Comparison of ENCODE assay signal across 8 cellular contexts in genomic region chr20:44080646-44081267, GRCh38.
DNase-seq lines count a peak whose midpoint lies in the region; ATAC-seq, FAIRE-seq and TF ChIP-seq lines count a peak whose summit lies in the region.

No MANE protein-coding gene starts in this region.

- H3K9me3 ChIP-seq in WERI-Rb-1 (ENCODE audit: severe bottlenecking) (no peaks in the 10 kb centered on the region), mammary epithelial cell (replicated peaks; ENCODE audit: insufficient read depth, low read length) (no peaks in the 10 kb centered on the region), kidney (ENCODE audit: control insufficient read depth in 1 of 2, low read length in 2 of 2) (no peaks in the 10 kb centered on the region)

- no peaks in the 10 kb centered on the region for H4K20me1 ChIP-seq in mammary epithelial cell (ENCODE audit: insufficient read depth, low read length)

- TF ChIP-seq CTCF in GM10248 (IDR thresholded peaks at IDR 0.05; ENCODE audit: control extremely low read depth, extremely low read depth, low read depth, missing control alignments) (peak; percentile 95), WERI-Rb-1 (IDR thresholded peaks at IDR 0.05; ENCODE audit: low read depth, low read length) (peak; percentile 90), mammary epithelial cell (conservative IDR thresholded peaks at IDR 0.05 in 1 of 2, IDR thresholded peaks at IDR 0.05 in 1 of 2; ENCODE audit: extremely low read depth in 1 of 2, insufficient read depth in 1 of 2, low read depth in 1 of 2, low read length in 2 of 2) (peak; percentile 92 to 100), kidney (IDR thresholded peaks at IDR 0.05; ENCODE audit: borderline replicate concordance, extremely low read depth, insufficient read depth) (peak; percentile 99)

- no peak overlapping the region for H3K27ac ChIP-seq in WERI-Rb-1
- H3K27ac ChIP-seq in mammary epithelial cell (ENCODE audit: insufficient read depth, low read depth, low read length) = no peak overlapping the region
- H3K27ac ChIP-seq in kidney (ENCODE audit: low read depth in 2 of 2, low read length in 2 of 2) = no peak overlapping the region

- peak; percentile 86 for DNase-seq in GM10248 (ENCODE audit: extremely low spot score)
- DNase-seq in NCI-H2107 treated with DMSO at 0.1 percent for 48 hours (lab: John Stamatoyannopoulos, UW; ENCODE audit: unreplicated experiment) = peak; percentile 64
- DNase-seq in WERI-Rb-1 = peak; percentile 67
- peak; percentile 57 for DNase-seq in mammary epithelial cell
- peak; percentile 66 for DNase-seq in kidney
- peak; percentile 71 for DNase-seq in stimulated activated CD4-positive, alpha-beta T cell treated with anti-CD3 and anti-CD28 coated beads, Interleukin-2, amount 100 ng/mL, for 4 hours (ENCODE audit: low read depth)

- dilution Hi-C loops in mammary epithelial cell (cut with HindIII; ENCODE audit: low sequenced_read_pairs) = loop anchor here (5.0 to 25.0 kb wide), 2 partner anchors 38 to 318 kb away; no protein-coding TSS in a partner anchor

- in situ Hi-C loops in mammary epithelial cell (cut with MboI; ENCODE audit: low sequenced_read_pairs in 2 of 2) = loop anchor here (5.0 to 25.0 kb wide), 4 partner anchors 236 to 636 kb away; no protein-coding TSS in a partner anchor

- H3K4me3 ChIP-seq in WERI-Rb-1 (ENCODE audit: low read depth, low read length) = no peak overlapping the region
- no peak overlapping the region for H3K4me3 ChIP-seq in mammary epithelial cell (replicated peaks in 1 of 3; ENCODE audit: insufficient read depth in 1 of 3, low read depth in 2 of 3, low read length in 3 of 3)
- H3K4me3 ChIP-seq in kidney (ENCODE audit: low read length in 2 of 2) = no peak overlapping the region

- intact Hi-C loops in mammary epithelial cell (cut with micrococcal nuclease) (loop anchor here (1.0 to 5.0 kb wide), 5 partner anchors 143 to 631 kb away; no protein-coding TSS in a partner anchor), kidney (cut with DNase I) (no loop called here)

- no peaks in the 10 kb centered on the region for H3K27me3 ChIP-seq in WERI-Rb-1 (ENCODE audit: insufficient read depth, low read depth, severe bottlenecking)
- no peaks in the 10 kb centered on the region for H3K27me3 ChIP-seq in mammary epithelial cell (ENCODE audit: insufficient read depth, low read length)

- no peak overlapping the region for H3K4me2 ChIP-seq in mammary epithelial cell (ENCODE audit: insufficient read depth, low read depth, low read length)

- POLR2A ChIA-PET in GM10248 (lab: Yijun Ruan, JAX) = no interaction called here

- WGBS in mammary epithelial cell (ENCODE audit: low coverage, missing lambda C conversion rate) = 22% methylated on average over 8 of the region's 8 CpGs

- no peak overlapping the region for H2AFZ ChIP-seq in mammary epithelial cell (ENCODE audit: low read depth, low read length)

- peaks cover 8% of the 10 kb centered on the region for H3K4me1 ChIP-seq in mammary epithelial cell (ENCODE audit: insufficient read depth, low read length)
- H3K4me1 ChIP-seq in kidney (ENCODE audit: control insufficient read depth in 1 of 2, insufficient read depth in 1 of 2, low read depth in 1 of 2, low read length in 2 of 2) = peaks cover 0 to 5% of the 10 kb centered on the region in 2 donors

- ATAC-seq in HG02885 (IDR thresholded peaks at IDR 0.05; ENCODE audit: poor library complexity, unreplicated experiment) (peak; percentile 75), HG02973 (IDR thresholded peaks at IDR 0.05; ENCODE audit: unreplicated experiment) (no peak)

- no peak overlapping the region for H3K9ac ChIP-seq in mammary epithelial cell (ENCODE audit: insufficient read depth, low read length)
- H3K9ac ChIP-seq in kidney (ENCODE audit: low read length in 2 of 2) = no peak overlapping the region

- H3K36me3 ChIP-seq in WERI-Rb-1 = no peaks in the 10 kb centered on the region
- H3K36me3 ChIP-seq in mammary epithelial cell (ENCODE audit: insufficient read depth, low read length) = no peaks in the 10 kb centered on the region
- H3K36me3 ChIP-seq in kidney (ENCODE audit: control insufficient read depth in 1 of 2, insufficient read depth in 2 of 2, low read length in 2 of 2) = no peaks in the 10 kb centered on the region

- FAIRE-seq in kidney (lab: Jason Lieb, UNC) = no peak

- H3K79me2 ChIP-seq in mammary epithelial cell (ENCODE audit: insufficient read depth, low read length) = no peaks in the 10 kb centered on the region

- no TSS peak for BruUV-seq in mammary epithelial cell (replicated peaks; lab: Mats Ljungman, UMichigan)

- CTCF ChIA-PET in GM10248 (lab: Yijun Ruan, JAX) (interaction anchor here (0.6 to 9.3 kb wide), 57 partner anchors 8 to 634 kb away, joined by 3 to 157 read pairs (median 4); no protein-coding TSS in a partner anchor), mammary epithelial cell (lab: Charles Lee; ENCODE audit: low non-redundant PET) (interaction anchor here (0.6 to 1.6 kb wide), 7 partner anchors 8 to 632 kb away, joined by 3 to 11 read pairs (median 3); no protein-coding TSS in a partner anchor)
